43 cellular contexts compared by ENCODE assay signal in genomic region chr7:127612263-127612662, GRCh38. TPM values are rescaled to one million over a fixed set of nuclear protein-coding genes. Genes with fewer than 3 reads are reported as not detected.
"Had no signal": no experiment of that assay in that cellular context is flagged by ENCODE, and none has a peak within 500 bp of the region (broad histone marks: within the 10 kb centered on the region; RNA-seq: fewer than 3 reads in every experiment).

No MANE protein-coding gene starts in this region.

- H3K4me3 ChIP-seq: adrenal gland, ascending aorta, body of pancreas, breast epithelium, cardiac muscle cell had no signal

- H3K36me3 ChIP-seq: adrenal gland, ascending aorta, brain microvascular endothelial cell, breast epithelium, cardiac muscle cell had no signal

- H3K27ac ChIP-seq: adrenal gland, ascending aorta, body of pancreas, brain microvascular endothelial cell, breast epithelium, cardiac muscle cell had no signal

- ATAC-seq: activated naive CD4-positive, alpha-beta T cell treated with anti-CD3 and anti-CD28 coated beads, Interleukin-2, amount 50 U/mL, for 72 hours; activated naive CD8-positive, alpha-beta T cell treated with anti-CD3 and anti-CD28 coated beads, Interleukin-2, amount 50 U/mL, for 24 hours; activated T-cell treated with anti-CD3 and anti-CD28 coated beads, Interleukin-2, amount 50 U/mL, for 4 hours; activated T-cell treated with anti-CD3 and anti-CD28 coated beads, Interleukin-2, amount 50 U/mL, for 72 hours; activated T-helper 17 cell treated with anti-CD3 and anti-CD28 coated beads, Interleukin-2, amount 50 U/mL, for 72 hours; body of pancreas had no signal

- H3K36me3 Mint-ChIP-seq: activated naive CD4-positive, alpha-beta T cell treated with anti-CD3 and anti-CD28 coated beads, Interleukin-2, amount 10 ng/mL, durations not matched to agents 7 days and 5 days; activated naive CD4-positive, alpha-beta T cell treated with anti-CD3 and anti-CD28 coated beads, Interleukin-2, amount 50 U/mL, for 24 hours; activated naive CD4-positive, alpha-beta T cell treated with anti-CD3 and anti-CD28 coated beads, Interleukin-2, amount 50 U/mL, for 72 hours; activated naive CD8-positive, alpha-beta T cell; activated naive CD8-positive, alpha-beta T cell treated with anti-CD3 and anti-CD28 coated beads for 36 hours; activated naive CD8-positive, alpha-beta T cell treated with anti-CD3 and anti-CD28 coated beads, Interleukin-2, amount 10 ng/mL, durations not matched to agents 7 days and 5 days; brain had no signal

- H3K27me3 ChIP-seq: adrenal gland, ascending aorta, body of pancreas had no signal

- H3K27ac Mint-ChIP-seq: activated naive CD4-positive, alpha-beta T cell treated with anti-CD3 and anti-CD28 coated beads for 36 hours; activated naive CD4-positive, alpha-beta T cell treated with anti-CD3 and anti-CD28 coated beads, Interleukin-2, amount 10 ng/mL, durations not matched to agents 7 days and 5 days; activated naive CD4-positive, alpha-beta T cell treated with anti-CD3 and anti-CD28 coated beads, Interleukin-2, amount 50 U/mL, for 24 hours; activated naive CD4-positive, alpha-beta T cell treated with anti-CD3 and anti-CD28 coated beads, Interleukin-2, amount 50 U/mL, for 72 hours; activated naive CD8-positive, alpha-beta T cell; activated naive CD8-positive, alpha-beta T cell treated with anti-CD3 and anti-CD28 coated beads for 36 hours; activated naive CD8-positive, alpha-beta T cell treated with anti-CD3 and anti-CD28 coated beads, Interleukin-2, amount 10 ng/mL, durations not matched to agents 7 days and 5 days; activated naive CD8-positive, alpha-beta T cell treated with anti-CD3 and anti-CD28 coated beads, Interleukin-2, amount 50 U/mL, for 24 hours; activated T-cell treated with anti-CD3 and anti-CD28 coated beads, Interleukin-2, amount 50 U/mL, for 24 hours; activated T-cell treated with anti-CD3 and anti-CD28 coated beads, Interleukin-2, amount 50 U/mL, for 72 hours; activated T-helper 1 cell treated with anti-CD3 and anti-CD28 coated beads, Interleukin-12 subunit alpha, Interleukin-12 subunit beta, Interleukin-2, Interleukin-4 antibody, amounts not matched to agents 30 ng/mL and 10 ng/mL and 1 ng/mL, durations not matched to agents 14 hours and 24 hours and 36 hours; activated T-helper 17 cell treated with anti-CD3 and anti-CD28 coated beads, Interleukin-2, amount 50 U/mL, for 72 hours; activated T-helper 2 cell treated with anti-CD3 and anti-CD28 coated beads, Interferon-gamma antibody, Interleukin-2, Interleukin-4, amounts not matched to agents 10 μg/mL and 5 μg/mL and 100 μg/mL, durations not matched to agents 14 hours and 24 hours and 36 hours; brain had no signal

- H3K4me1 ChIP-seq: adrenal gland, ascending aorta, body of pancreas, breast epithelium had no signal

- H3K9me3 Mint-ChIP-seq: activated naive CD4-positive, alpha-beta T cell treated with anti-CD3 and anti-CD28 coated beads for 36 hours; activated naive CD4-positive, alpha-beta T cell treated with anti-CD3 and anti-CD28 coated beads, Interleukin-2, amount 10 ng/mL, durations not matched to agents 7 days and 5 days; activated naive CD4-positive, alpha-beta T cell treated with anti-CD3 and anti-CD28 coated beads, Interleukin-2, amount 50 U/mL, for 24 hours; activated naive CD8-positive, alpha-beta T cell treated with anti-CD3 and anti-CD28 coated beads for 36 hours; activated naive CD8-positive, alpha-beta T cell treated with anti-CD3 and anti-CD28 coated beads, Interleukin-2, amount 10 ng/mL, durations not matched to agents 7 days and 5 days; activated naive CD8-positive, alpha-beta T cell treated with anti-CD3 and anti-CD28 coated beads, Interleukin-2, amount 50 U/mL, for 24 hours; activated T-cell treated with anti-CD3 and anti-CD28 coated beads, Interleukin-2, amount 50 U/mL, for 24 hours; activated T-cell treated with anti-CD3 and anti-CD28 coated beads, Interleukin-2, amount 50 U/mL, for 4 hours; activated T-helper 17 cell treated with anti-CD3 and anti-CD28 coated beads, Interleukin-2, amount 50 U/mL, for 72 hours; activated T-helper 2 cell treated with anti-CD3 and anti-CD28 coated beads, Interferon-gamma antibody, Interleukin-2, Interleukin-4, amounts not matched to agents 10 μg/mL and 5 μg/mL and 100 μg/mL, durations not matched to agents 14 hours and 24 hours and 36 hours; central memory CD8-positive, alpha-beta T cell had no signal

- H3K4me1 Mint-ChIP-seq: activated naive CD4-positive, alpha-beta T cell treated with anti-CD3 and anti-CD28 coated beads, Interleukin-2, amount 10 ng/mL, durations not matched to agents 7 days and 5 days; activated naive CD4-positive, alpha-beta T cell treated with anti-CD3 and anti-CD28 coated beads, Interleukin-2, amount 50 U/mL, for 24 hours; activated naive CD8-positive, alpha-beta T cell treated with anti-CD3 and anti-CD28 coated beads for 36 hours; activated naive CD8-positive, alpha-beta T cell treated with anti-CD3 and anti-CD28 coated beads, Interleukin-2, amount 10 ng/mL, durations not matched to agents 7 days and 5 days; activated naive CD8-positive, alpha-beta T cell treated with anti-CD3 and anti-CD28 coated beads, Interleukin-2, amount 50 U/mL, for 24 hours; activated T-helper 17 cell treated with anti-CD3 and anti-CD28 coated beads, Interleukin-2, amount 50 U/mL, for 72 hours; brain; central memory CD8-positive, alpha-beta T cell had no signal

- H3K4me3 Mint-ChIP-seq: activated naive CD4-positive, alpha-beta T cell treated with anti-CD3 and anti-CD28 coated beads for 36 hours; activated naive CD4-positive, alpha-beta T cell treated with anti-CD3 and anti-CD28 coated beads, Interleukin-2, amount 10 ng/mL, durations not matched to agents 7 days and 5 days; activated naive CD4-positive, alpha-beta T cell treated with anti-CD3 and anti-CD28 coated beads, Interleukin-2, amount 50 U/mL, for 24 hours; activated naive CD8-positive, alpha-beta T cell; activated naive CD8-positive, alpha-beta T cell treated with anti-CD3 and anti-CD28 coated beads for 36 hours; activated naive CD8-positive, alpha-beta T cell treated with anti-CD3 and anti-CD28 coated beads, Interleukin-2, amount 10 ng/mL, durations not matched to agents 7 days and 5 days; activated naive CD8-positive, alpha-beta T cell treated with anti-CD3 and anti-CD28 coated beads, Interleukin-2, amount 50 U/mL, for 24 hours; activated T-cell treated with anti-CD3 and anti-CD28 coated beads, Interleukin-2, amount 50 U/mL, for 24 hours; activated T-cell treated with anti-CD3 and anti-CD28 coated beads, Interleukin-2, amount 50 U/mL, for 4 hours; activated T-cell treated with anti-CD3 and anti-CD28 coated beads, Interleukin-2, amount 50 U/mL, for 72 hours; activated T-helper 1 cell treated with anti-CD3 and anti-CD28 coated beads, Interleukin-12 subunit alpha, Interleukin-12 subunit beta, Interleukin-2, Interleukin-4 antibody, amounts not matched to agents 30 ng/mL and 10 ng/mL and 1 ng/mL, durations not matched to agents 14 hours and 24 hours and 36 hours; activated T-helper 17 cell treated with anti-CD3 and anti-CD28 coated beads, Interleukin-2, amount 50 U/mL, for 72 hours; brain; central memory CD8-positive, alpha-beta T cell had no signal

- DNase-seq: activated effector memory CD4-positive, alpha-beta T cell treated with anti-CD3 and anti-CD28 coated beads, Interleukin-2, amount 50 U/mL, for 16 hours; activated effector memory CD4-positive, alpha-beta T cell treated with Interleukin-2 at 50 U/mL for 16 hours; activated gamma-delta T cell; activated gamma-delta T cell treated with Interleukin-2 at 50 U/mL for 16 hours; activated naive CD4-positive, alpha-beta T cell; activated naive CD4-positive, alpha-beta T cell treated with anti-CD3 and anti-CD28 coated beads for 36 hours; activated naive CD4-positive, alpha-beta T cell treated with anti-CD3 and anti-CD28 coated beads, Interleukin-2, amount 10 ng/mL, durations not matched to agents 7 days and 5 days; activated naive CD4-positive, alpha-beta T cell treated with anti-CD3 and anti-CD28 coated beads, Interleukin-2, amount 50 U/mL, for 16 hours; activated naive CD4-positive, alpha-beta T cell treated with Interleukin-2 at 50 U/mL for 16 hours; activated naive CD8-positive, alpha-beta T cell treated with anti-CD3 and anti-CD28 coated beads for 36 hours; activated naive CD8-positive, alpha-beta T cell treated with anti-CD3 and anti-CD28 coated beads, Interleukin-2, amount 10 ng/mL, durations not matched to agents 7 days and 5 days; activated naive CD8-positive, alpha-beta T cell treated with anti-CD3 and anti-CD28 coated beads, Interleukin-2, amount 50 U/mL, for 24 hours; activated T-cell treated with anti-CD3 and anti-CD28 coated beads for 4 hours; activated T-cell treated with anti-CD3 and anti-CD28 coated beads, Interleukin-2, amount 50 U/mL, for 1 hour; activated T-cell treated with anti-CD3 and anti-CD28 coated beads, Interleukin-2, amount 50 U/mL, for 24 hours; activated T-cell treated with anti-CD3 and anti-CD28 coated beads, Interleukin-2, amount 50 U/mL, for 4 hours; activated T-cell treated with anti-CD3 and anti-CD28 coated beads, Interleukin-2, amount 50 U/mL, for 48 hours; activated T-cell treated with anti-CD3 and anti-CD28 coated beads, Interleukin-2, amount 50 U/mL, for 72 hours; adrenal gland; amniotic stem cell; amygdala; anterior cingulate cortex; aorta; body of pancreas; brain microvascular endothelial cell; caudate nucleus; central memory CD4-positive, alpha-beta T cell; cerebellar nuclear complex had no signal

- H3K9me3 ChIP-seq: adrenal gland had no signal

RNA-seq across cellular contexts. Expression of gene PAX4, which starts 5.7 kb away (rescaled TPM):
- total RNA-seq: activated naive CD4-positive, alpha-beta T cell treated with anti-CD3 and anti-CD28 coated beads for 36 hours; activated naive CD4-positive, alpha-beta T cell treated with anti-CD3 and anti-CD28 coated beads, Interleukin-2, amount 50 U/mL, for 72 hours; activated naive CD8-positive, alpha-beta T cell treated with anti-CD3 and anti-CD28 coated beads for 36 hours; activated naive CD8-positive, alpha-beta T cell treated with anti-CD3 and anti-CD28 coated beads, Interleukin-2, amount 10 ng/mL, durations not matched to agents 7 days and 5 days; activated T-cell treated with anti-CD3 and anti-CD28 coated beads, Interleukin-2, amount 50 U/mL, for 4 hours; activated T-cell treated with anti-CD3 and anti-CD28 coated beads, Interleukin-2, amount 50 U/mL, for 72 hours; activated T-helper 1 cell treated with anti-CD3 and anti-CD28 coated beads, Interleukin-12 subunit alpha, Interleukin-12 subunit beta, Interleukin-2, Interleukin-4 antibody, amounts not matched to agents 30 ng/mL and 10 ng/mL and 1 ng/mL, durations not matched to agents 14 hours and 24 hours and 36 hours; activated T-helper 17 cell treated with anti-CD3 and anti-CD28 coated beads, Interleukin-2, amount 50 U/mL, for 72 hours; activated T-helper 2 cell treated with anti-CD3 and anti-CD28 coated beads, Interferon-gamma antibody, Interleukin-2, Interleukin-4, amounts not matched to agents 10 μg/mL and 5 μg/mL and 100 μg/mL, durations not matched to agents 14 hours and 24 hours and 36 hours; adrenal gland; aorta; ascending aorta; astrocyte; body of pancreas; breast epithelium; bronchial epithelial cell; cardiac muscle cell; cardiac septum had no signal
- polyA plus RNA-seq: adipose tissue, adrenal gland, aorta, cardiac muscle cell had no signal

RNA-seq across cellular contexts. Expression of gene FSCN3, which starts 18.7 kb away (rescaled TPM):
- total RNA-seq: ascending aorta had no signal
- polyA plus RNA-seq: aorta had no signal
